Comparison of ENCODE assay signal across 27 cellular contexts in the genomic region with DNA sequence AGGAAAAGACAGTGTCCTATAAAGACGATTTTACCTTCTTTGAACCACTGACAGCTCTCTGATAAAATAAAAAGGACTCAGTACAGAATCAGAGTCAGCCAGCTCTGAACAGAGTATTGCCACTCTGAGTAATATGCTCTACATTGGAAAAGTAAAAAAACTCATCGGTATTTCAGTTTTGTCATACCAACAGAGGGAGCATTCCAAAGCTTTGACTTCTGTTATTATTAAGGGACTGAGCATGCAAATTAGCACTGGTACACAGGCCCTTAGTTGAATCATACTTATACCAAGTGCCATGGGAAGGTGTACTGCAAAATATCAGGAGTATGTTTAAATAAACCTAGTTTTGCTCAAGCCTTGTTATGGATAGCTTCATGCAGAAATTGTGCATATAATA.
A peak's percentile ranks its signal among the peaks of the same experiment; 100 is the strongest.
DNase-seq lines count a peak whose midpoint lies in the region; ATAC-seq and TF ChIP-seq lines count a peak whose summit lies in the region.
"Had no signal": no experiment of that assay in that cellular context is flagged by ENCODE, and none has a peak within 500 bp of the region (broad histone marks: within the 10 kb centered on the region; RNA-seq: fewer than 3 reads in every experiment).

No MANE protein-coding gene starts in this region.

- TF ChIP-seq CTCF in MCF 10A (IDR thresholded peaks at IDR 0.05; ENCODE audit: unreplicated experiment), result no peak
- no peak for TF ChIP-seq CTCF in breast epithelium (IDR thresholded peaks at IDR 0.05)
- TF ChIP-seq CTCF in foreskin keratinocyte (conservative IDR thresholded peaks at IDR 0.05), result peak; percentile 46

- no peak overlapping the region for H3K4me3 Mint-ChIP-seq in MCF 10A (ENCODE audit: unreplicated experiment)
- no peak overlapping the region for H3K4me3 Mint-ChIP-seq in effector memory CD8-positive, alpha-beta T cell
- H3K4me3 Mint-ChIP-seq: activated B cell treated with CpG ODN at 0.5 μM for 24 hours; activated naive CD8-positive, alpha-beta T cell treated with anti-CD3 and anti-CD28 coated beads, Interleukin-2, amount 10 ng/mL, durations not matched to agents 7 days and 5 days; CD8-positive, alpha-beta T cell; endodermal cell had no signal

- ATAC-seq in foreskin keratinocyte (peak; percentile 88), GM21723 (IDR thresholded peaks at IDR 0.05; ENCODE audit: unreplicated experiment) (no peak), HG03457 (IDR thresholded peaks at IDR 0.05; ENCODE audit: unreplicated experiment) (no peak), GM19351 (IDR thresholded peaks at IDR 0.05; ENCODE audit: unreplicated experiment) (no peak)
- no peak for ATAC-seq in effector memory CD8-positive, alpha-beta T cell (replicated peaks)
- ATAC-seq: CD8-positive, alpha-beta T cell had no signal

- no peaks in the 10 kb centered on the region for H3K27me3 Mint-ChIP-seq in MCF 10A (ENCODE audit: insufficient read depth, unreplicated experiment)
- H3K27me3 Mint-ChIP-seq in effector memory CD8-positive, alpha-beta T cell, result no peaks in the 10 kb centered on the region
- H3K27me3 Mint-ChIP-seq: activated B cell treated with CpG ODN at 0.5 μM for 24 hours; activated naive CD8-positive, alpha-beta T cell treated with anti-CD3 and anti-CD28 coated beads, Interleukin-2, amount 10 ng/mL, durations not matched to agents 7 days and 5 days had no signal

- DNase-seq in MCF 10A (ENCODE audit: unreplicated experiment), result peak; percentile 1
- DNase-seq in breast epithelium (ENCODE audit: low spot score in 2 of 2), result no peak
- DNase-seq in adipocyte (ENCODE audit: low read depth), result peak; percentile 0
- peak; percentile 24 to 69 for DNase-seq in foreskin keratinocyte
- no peak for DNase-seq in effector memory CD8-positive, alpha-beta T cell
- DNase-seq: 8988T; activated B cell treated with CpG ODN at 0.5 μM for 24 hours; activated CD4-positive, alpha-beta T cell treated with anti-CD3 and anti-CD28 coated beads, Interleukin-2, amount 50 U/mL, for 4 hours; activated CD8-positive, alpha-beta memory T cell treated with anti-CD3 and anti-CD28 coated beads, Interleukin-2, amount 50 U/mL, for 4 hours; activated naive CD8-positive, alpha-beta T cell treated with anti-CD3 and anti-CD28 coated beads, Interleukin-2, amount 10 ng/mL, durations not matched to agents 7 days and 5 days; AML-193; CD8-positive, alpha-beta T cell; DMS153; endodermal cell; H7; IMR-90; NCI-H2029 treated with DMSO at 0.1 percent for 48 hours; NCI-H226; SHP77; small intestine; stimulated activated CD4-positive, alpha-beta T cell treated with anti-CD3 and anti-CD28 coated beads, Interleukin-2, amount 100 ng/mL, for 24 hours; substantia nigra; upper lobe of left lung had no signal

- no peaks in the 10 kb centered on the region for H3K36me3 Mint-ChIP-seq in MCF 10A (ENCODE audit: insufficient read depth, unreplicated experiment)
- H3K36me3 Mint-ChIP-seq in effector memory CD8-positive, alpha-beta T cell (ENCODE audit: insufficient read depth), result peaks cover 3% of the 10 kb centered on the region
- H3K36me3 Mint-ChIP-seq: activated naive CD8-positive, alpha-beta T cell treated with anti-CD3 and anti-CD28 coated beads, Interleukin-2, amount 10 ng/mL, durations not matched to agents 7 days and 5 days; CD8-positive, alpha-beta T cell had no signal

- H3K27ac ChIP-seq in breast epithelium (no peak overlapping the region), foreskin keratinocyte (no peak overlapping the region)
- H3K27ac ChIP-seq: coronary artery, upper lobe of left lung had no signal

- H3K27ac Mint-ChIP-seq in MCF 10A (ENCODE audit: low read depth, unreplicated experiment), result no peak overlapping the region
- no peak overlapping the region for H3K27ac Mint-ChIP-seq in effector memory CD8-positive, alpha-beta T cell
- H3K27ac Mint-ChIP-seq: activated B cell treated with CpG ODN at 0.5 μM for 24 hours; activated naive CD8-positive, alpha-beta T cell treated with anti-CD3 and anti-CD28 coated beads, Interleukin-2, amount 10 ng/mL, durations not matched to agents 7 days and 5 days; CD8-positive, alpha-beta T cell; endodermal cell had no signal

- TF ChIP-seq POLR2A in breast epithelium (IDR thresholded peaks at IDR 0.05), result no peak

- H3K4me3 ChIP-seq in breast epithelium (no peak overlapping the region), adipocyte (ENCODE audit: low read length) (no peak overlapping the region)
- H3K4me3 ChIP-seq: coronary artery, upper lobe of left lung had no signal

- H3K9ac ChIP-seq in adipocyte (ENCODE audit: low read length), result no peak overlapping the region

- no TSS peak for BruUV-seq in MCF 10A (replicated peaks; lab: Mats Ljungman, UMichigan)

- H3K9me3 ChIP-seq in breast epithelium (peaks cover 6 to 28% of the 10 kb centered on the region in 2 donors), adipocyte (ENCODE audit: control insufficient read depth, low read length) (peaks cover 10% of the 10 kb centered on the region)

- CTCF ChIA-PET in MCF 10A (lab: Yijun Ruan, JAX), result interaction anchor here (0.5 to 1.9 kb wide), 6 partner anchors 17 to 1549 kb away, joined by 3 to 6 read pairs (median 3); no protein-coding TSS in a partner anchor

- no peaks in the 10 kb centered on the region for H3K4me1 ChIP-seq in breast epithelium
- no peaks in the 10 kb centered on the region for H3K4me1 ChIP-seq in adipocyte (ENCODE audit: control insufficient read depth, insufficient read depth, low read length)
- H3K4me1 ChIP-seq in foreskin keratinocyte, result no peaks in the 10 kb centered on the region
- H3K4me1 ChIP-seq: upper lobe of left lung had no signal

- no peaks in the 10 kb centered on the region for H3K36me3 ChIP-seq in breast epithelium
- no peaks in the 10 kb centered on the region for H3K36me3 ChIP-seq in adipocyte (ENCODE audit: control insufficient read depth, insufficient read depth, low read length, severe bottlenecking)
- H3K36me3 ChIP-seq: upper lobe of left lung had no signal

- intact Hi-C loops in MCF 10A (cut with micrococcal nuclease) (loop anchor here (2.0 kb wide), 2 partner anchors 859 to 1577 kb away; no protein-coding TSS in a partner anchor), breast epithelium (cut with DNase I; ENCODE audit: low total_unique reads) (no loop called here)

- H3K4me1 Mint-ChIP-seq in MCF 10A (ENCODE audit: insufficient read depth, unreplicated experiment), result peaks cover 11% of the 10 kb centered on the region
- no peaks in the 10 kb centered on the region for H3K4me1 Mint-ChIP-seq in effector memory CD8-positive, alpha-beta T cell (ENCODE audit: low read depth in 2 of 2)
- H3K4me1 Mint-ChIP-seq: activated B cell treated with CpG ODN at 0.5 μM for 24 hours; activated naive CD8-positive, alpha-beta T cell treated with anti-CD3 and anti-CD28 coated beads, Interleukin-2, amount 10 ng/mL, durations not matched to agents 7 days and 5 days; endodermal cell had no signal

- POLR2A ChIA-PET in MCF 10A (lab: Yijun Ruan, JAX), result no interaction called here

- peaks cover 5% of the 10 kb centered on the region for H3K9me3 Mint-ChIP-seq in MCF 10A (ENCODE audit: unreplicated experiment)
- H3K9me3 Mint-ChIP-seq in effector memory CD8-positive, alpha-beta T cell, result peaks cover 5 to 10% of the 10 kb centered on the region in 2 donors

- H3K27me3 ChIP-seq in breast epithelium (no peaks in the 10 kb centered on the region), adipocyte (replicated peaks; ENCODE audit: control insufficient read depth, insufficient read depth, low read length) (no peaks in the 10 kb centered on the region), foreskin keratinocyte (no peaks in the 10 kb centered on the region)
- H3K27me3 ChIP-seq: upper lobe of left lung had no signal

Comparison
In these comparisons a context has a peak if more than half of its experiments do, and no peak if none do; other contexts are left out.
1. DNase-seq: peak in MCF 10A (single experiment), adipocyte (single experiment) and foreskin keratinocyte (2 of 2); none in breast epithelium (0 of 2) and effector memory CD8-positive, alpha-beta T cell (0 of 3).